In genomic region chr1:170483041-170483440, GRCh38 we compare ENCODE assay signal across 1 cellular context.
TF ChIP-seq lines count a peak whose summit lies in the region.

No MANE protein-coding gene starts in this region.

TF ChIP-seq in HepG2, 621 proteins besides CTCF, POLR2A, EP300 and RAD21:
- TF ChIP-seq ZNF644 (CRISPR knock-in tag; IDR thresholded peaks at IDR 0.05; ENCODE audit: low read depth), result no peak
- TF ChIP-seq ZNF33A (CRISPR knock-in tag; IDR thresholded peaks at IDR 0.05; ENCODE audit: borderline replicate concordance), result no peak
- TF ChIP-seq TCF7L2 (IDR thresholded peaks at IDR 0.05; ENCODE audit: low read depth, low read length), result no peak
- no peak for TF ChIP-seq ZNF382 (CRISPR knock-in tag; IDR thresholded peaks at IDR 0.05; ENCODE audit: borderline replicate concordance)
- no peak for TF ChIP-seq KIAA2018 (CRISPR knock-in tag; IDR thresholded peaks at IDR 0.05; ENCODE audit: borderline replicate concordance)
- TF ChIP-seq MTERF4 (CRISPR knock-in tag; IDR thresholded peaks at IDR 0.05), result no peak
- TF ChIP-seq ZKSCAN5 (CRISPR knock-in tag; IDR thresholded peaks at IDR 0.05), result no peak
- TF ChIP-seq, protein P1, sequence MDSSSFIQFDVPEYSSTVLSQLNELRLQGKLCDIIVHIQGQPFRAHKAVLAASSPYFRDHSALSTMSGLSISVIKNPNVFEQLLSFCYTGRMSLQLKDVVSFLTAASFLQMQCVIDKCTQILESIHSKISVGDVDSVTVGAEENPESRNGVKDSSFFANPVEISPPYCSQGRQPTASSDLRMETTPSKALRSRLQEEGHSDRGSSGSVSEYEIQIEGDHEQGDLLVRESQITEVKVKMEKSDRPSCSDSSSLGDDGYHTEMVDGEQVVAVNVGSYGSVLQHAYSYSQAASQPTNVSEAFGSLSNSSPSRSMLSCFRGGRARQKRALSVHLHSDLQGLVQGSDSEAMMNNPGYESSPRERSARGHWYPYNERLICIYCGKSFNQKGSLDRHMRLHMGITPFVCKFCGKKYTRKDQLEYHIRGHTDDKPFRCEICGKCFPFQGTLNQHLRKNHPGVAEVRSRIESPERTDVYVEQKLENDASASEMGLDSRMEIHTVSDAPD (CRISPR knock-in tag; IDR thresholded peaks at IDR 0.05), result no peak
- no peak for TF ChIP-seq TGIF2 (CRISPR knock-in tag; IDR thresholded peaks at IDR 0.05)
- TF ChIP-seq HES4 (CRISPR knock-in tag; IDR thresholded peaks at IDR 0.05; ENCODE audit: borderline replicate concordance), result no peak
- no peak for TF ChIP-seq HNRNPK (IDR thresholded peaks at IDR 0.05; ENCODE audit: low read depth, low read length, poor library complexity, severe bottlenecking)
- no peak for TF ChIP-seq ZNF12 (CRISPR knock-in tag; IDR thresholded peaks at IDR 0.05)
- no peak for TF ChIP-seq DBP (CRISPR knock-in tag; IDR thresholded peaks at IDR 0.05; ENCODE audit: not compliant biosample characterization)
- TF ChIP-seq ZNF121 (CRISPR knock-in tag; IDR thresholded peaks at IDR 0.05), result no peak
- TF ChIP-seq ZNF503 (CRISPR knock-in tag; IDR thresholded peaks at IDR 0.05), result no peak
- no peak for TF ChIP-seq CHD2 (IDR thresholded peaks at IDR 0.05; ENCODE audit: low read depth, low read length)
- no peak for TF ChIP-seq TBL1XR1 (IDR thresholded peaks at IDR 0.05; ENCODE audit: borderline replicate concordance, low read length, partially characterized antibody)
